ENCODE assay signal across 2 cellular contexts in genomic region chr4:153816542-153816941, GRCh38.
A peak's percentile ranks its signal among the peaks of the same experiment; 100 is the strongest.
TF ChIP-seq lines count a peak whose summit lies in the region.

No MANE protein-coding gene starts in this region.

TF ChIP-seq in GM23338, 12 proteins besides CTCF, POLR2A, EP300 and RAD21 (continued from another document):
- TF ChIP-seq, protein P1, sequence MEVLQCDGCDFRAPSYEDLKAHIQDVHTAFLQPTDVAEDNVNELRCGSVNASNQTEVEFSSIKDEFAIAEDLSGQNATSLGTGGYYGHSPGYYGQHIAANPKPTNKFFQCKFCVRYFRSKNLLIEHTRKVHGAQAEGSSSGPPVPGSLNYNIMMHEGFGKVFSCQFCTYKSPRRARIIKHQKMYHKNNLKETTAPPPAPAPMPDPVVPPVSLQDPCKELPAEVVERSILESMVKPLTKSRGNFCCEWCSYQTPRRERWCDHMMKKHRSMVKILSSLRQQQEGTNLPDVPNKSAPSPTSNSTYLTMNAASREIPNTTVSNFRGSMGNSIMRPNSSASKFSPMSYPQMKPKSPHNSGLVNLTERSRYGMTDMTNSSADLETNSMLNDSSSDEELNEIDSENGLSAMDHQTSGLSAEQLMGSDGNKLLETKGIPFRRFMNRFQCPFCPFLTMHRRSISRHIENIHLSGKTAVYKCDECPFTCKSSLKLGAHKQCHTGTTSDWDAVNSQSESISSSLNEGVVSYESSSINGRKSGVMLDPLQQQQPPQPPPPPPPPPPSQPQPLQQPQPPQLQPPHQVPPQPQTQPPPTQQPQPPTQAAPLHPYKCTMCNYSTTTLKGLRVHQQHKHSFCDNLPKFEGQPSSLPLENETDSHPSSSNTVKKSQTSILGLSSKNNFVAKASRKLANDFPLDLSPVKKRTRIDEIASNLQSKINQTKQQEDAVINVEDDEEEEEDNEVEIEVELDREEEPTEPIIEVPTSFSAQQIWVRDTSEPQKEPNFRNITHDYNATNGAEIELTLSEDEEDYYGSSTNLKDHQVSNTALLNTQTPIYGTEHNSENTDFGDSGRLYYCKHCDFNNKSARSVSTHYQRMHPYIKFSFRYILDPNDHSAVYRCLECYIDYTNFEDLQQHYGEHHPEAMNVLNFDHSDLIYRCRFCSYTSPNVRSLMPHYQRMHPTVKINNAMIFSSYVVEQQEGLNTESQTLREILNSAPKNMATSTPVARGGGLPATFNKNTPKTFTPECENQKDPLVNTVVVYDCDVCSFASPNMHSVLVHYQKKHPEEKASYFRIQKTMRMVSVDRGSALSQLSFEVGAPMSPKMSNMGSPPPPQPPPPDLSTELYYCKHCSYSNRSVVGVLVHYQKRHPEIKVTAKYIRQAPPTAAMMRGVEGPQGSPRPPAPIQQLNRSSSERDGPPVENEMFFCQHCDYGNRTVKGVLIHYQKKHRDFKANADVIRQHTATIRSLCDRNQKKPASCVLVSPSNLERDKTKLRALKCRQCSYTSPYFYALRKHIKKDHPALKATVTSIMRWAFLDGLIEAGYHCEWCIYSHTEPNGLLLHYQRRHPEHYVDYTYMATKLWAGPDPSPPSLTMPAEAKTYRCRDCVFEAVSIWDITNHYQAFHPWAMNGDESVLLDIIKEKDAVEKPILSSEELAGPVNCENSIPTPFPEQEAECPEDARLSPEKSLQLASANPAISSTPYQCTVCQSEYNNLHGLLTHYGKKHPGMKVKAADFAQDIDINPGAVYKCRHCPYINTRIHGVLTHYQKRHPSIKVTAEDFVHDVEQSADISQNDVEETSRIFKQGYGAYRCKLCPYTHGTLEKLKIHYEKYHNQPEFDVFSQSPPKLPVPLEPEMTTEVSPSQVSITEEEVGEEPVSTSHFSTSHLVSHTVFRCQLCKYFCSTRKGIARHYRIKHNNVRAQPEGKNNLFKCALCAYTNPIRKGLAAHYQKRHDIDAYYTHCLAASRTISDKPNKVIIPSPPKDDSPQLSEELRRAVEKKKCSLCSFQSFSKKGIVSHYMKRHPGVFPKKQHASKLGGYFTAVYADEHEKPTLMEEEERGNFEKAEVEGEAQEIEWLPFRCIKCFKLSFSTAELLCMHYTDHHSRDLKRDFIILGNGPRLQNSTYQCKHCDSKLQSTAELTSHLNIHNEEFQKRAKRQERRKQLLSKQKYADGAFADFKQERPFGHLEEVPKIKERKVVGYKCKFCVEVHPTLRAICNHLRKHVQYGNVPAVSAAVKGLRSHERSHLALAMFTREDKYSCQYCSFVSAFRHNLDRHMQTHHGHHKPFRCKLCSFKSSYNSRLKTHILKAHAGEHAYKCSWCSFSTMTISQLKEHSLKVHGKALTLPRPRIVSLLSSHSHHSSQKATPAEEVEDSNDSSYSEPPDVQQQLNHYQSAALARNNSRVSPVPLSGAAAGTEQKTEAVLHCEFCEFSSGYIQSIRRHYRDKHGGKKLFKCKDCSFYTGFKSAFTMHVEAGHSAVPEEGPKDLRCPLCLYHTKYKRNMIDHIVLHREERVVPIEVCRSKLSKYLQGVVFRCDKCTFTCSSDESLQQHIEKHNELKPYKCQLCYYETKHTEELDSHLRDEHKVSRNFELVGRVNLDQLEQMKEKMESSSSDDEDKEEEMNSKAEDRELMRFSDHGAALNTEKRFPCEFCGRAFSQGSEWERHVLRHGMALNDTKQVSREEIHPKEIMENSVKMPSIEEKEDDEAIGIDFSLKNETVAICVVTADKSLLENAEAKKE (CRISPR knock-in tag; IDR thresholded peaks at IDR 0.05): peak; percentile 86
- TF ChIP-seq STAT1 (IDR thresholded peaks at IDR 0.05; ENCODE audit: unreplicated experiment): no peak

TF ChIP-seq in WTC11, 78 proteins besides CTCF, POLR2A, EP300 and RAD21 (continued from another document):
- 0 out of 2 replicates have a peak, but pooled peaks have one; percentile 47 for TF ChIP-seq ZNF532 (CRISPR knock-in tag; IDR thresholded peaks at IDR 0.05; ENCODE audit: borderline replicate concordance)
